ENCODE assay signal across 15 cellular contexts in the genomic region with DNA sequence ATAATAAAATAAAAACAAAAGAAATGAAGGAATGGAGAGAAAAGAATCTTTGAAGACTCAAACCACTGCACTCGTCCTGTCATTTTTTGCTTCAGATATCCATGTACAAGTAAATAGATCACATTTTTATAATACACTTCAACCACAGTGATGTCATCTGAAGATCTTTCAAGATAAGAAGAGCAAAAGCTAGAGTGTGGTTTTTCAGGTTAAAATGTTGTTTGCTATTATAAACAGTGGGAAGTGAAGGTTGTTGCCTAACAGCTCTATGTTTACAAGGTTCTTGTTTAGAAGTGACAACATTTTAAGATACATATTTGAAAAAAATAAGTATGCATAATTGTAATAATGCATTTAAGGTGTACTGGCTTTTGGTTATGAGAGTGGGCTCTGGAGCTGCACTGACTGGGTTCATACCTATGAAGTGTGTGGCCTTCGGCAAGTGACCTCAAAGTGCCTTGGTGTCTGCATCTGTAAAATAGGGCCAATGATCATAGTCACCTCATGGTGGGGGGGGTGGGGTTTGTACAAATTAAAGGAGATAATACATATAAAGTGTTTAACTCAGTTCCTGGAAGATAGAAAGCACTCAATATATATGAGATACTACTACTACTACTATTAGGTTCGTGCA. TPM values are rescaled to one million over a fixed set of nuclear protein-coding genes. Genes with fewer than 3 reads are reported as not detected.
DNase-seq lines count a peak whose midpoint lies in the region; ATAC-seq and TF ChIP-seq lines count a peak whose summit lies in the region.
"Had no signal": no experiment of that assay in that cellular context is flagged by ENCODE, and none has a peak within 500 bp of the region (broad histone marks: within the 10 kb centered on the region; RNA-seq: fewer than 3 reads in every experiment).

No MANE protein-coding gene starts in this region.

- H3K36me3 Mint-ChIP-seq in CD4-positive, CD25-positive, alpha-beta regulatory T cell, result no peaks in the 10 kb centered on the region
- no peaks in the 10 kb centered on the region for H3K36me3 Mint-ChIP-seq in HFFc6 (ENCODE audit: low read depth)
- H3K36me3 Mint-ChIP-seq in activated CD8-positive, alpha-beta T cell treated with anti-CD3 and anti-CD28 coated beads for 36 hours (ENCODE audit: low read depth), result peaks cover 15% of the 10 kb centered on the region
- H3K36me3 Mint-ChIP-seq: brain; stimulated activated memory B cell treated with anti-CD40 and anti-IgM and Interleukin-4, amounts not matched to agents 10 μg/mL and 1 μg/mL and 100 μg/mL, for 72 hours had no signal

- TF ChIP-seq CTCF in HFFc6 (IDR thresholded peaks at IDR 0.05) (no peak), lower lobe of right lung (IDR thresholded peaks at IDR 0.05) (no peak)
- no peak for TF ChIP-seq CTCF in activated CD8-positive, alpha-beta T cell treated with anti-CD3 and anti-CD28 coated beads for 36 hours (IDR thresholded peaks at IDR 0.05)

- peaks cover 24% of the 10 kb centered on the region for H3K4me1 ChIP-seq in CD4-positive, CD25-positive, alpha-beta regulatory T cell (ENCODE audit: control insufficient read depth, insufficient read depth, low read length, poor library complexity, severe bottlenecking)
- no peaks in the 10 kb centered on the region for H3K4me1 ChIP-seq in lower lobe of right lung

- no peaks in the 10 kb centered on the region for H3K9me3 ChIP-seq in CD4-positive, CD25-positive, alpha-beta regulatory T cell (ENCODE audit: control insufficient read depth in 2 of 2, low read length in 2 of 2)
- H3K9me3 ChIP-seq in lower lobe of right lung, result no peaks in the 10 kb centered on the region

- no peaks in the 10 kb centered on the region for H3K27me3 ChIP-seq in CD4-positive, CD25-positive, alpha-beta regulatory T cell (ENCODE audit: control insufficient read depth, insufficient read depth, low read length)
- H3K27me3 ChIP-seq in lower lobe of right lung (ENCODE audit: low read depth), result no peaks in the 10 kb centered on the region

- CTCF ChIA-PET in activated CD8-positive, alpha-beta T cell treated with anti-CD3 and anti-CD28 coated beads for 36 hours (lab: Charles Lee), result interaction anchor here (0.8 to 3.6 kb wide), 6 partner anchors 10 to 113 kb away, joined by 3 to 14 read pairs (median 4); no protein-coding TSS in a partner anchor

- H3K36me3 ChIP-seq in CD4-positive, CD25-positive, alpha-beta regulatory T cell (ENCODE audit: control insufficient read depth, insufficient read depth, low read length), result no peaks in the 10 kb centered on the region
- H3K36me3 ChIP-seq in lower lobe of right lung, result no peaks in the 10 kb centered on the region

- H3K27me3 Mint-ChIP-seq in CD4-positive, CD25-positive, alpha-beta regulatory T cell, result no peaks in the 10 kb centered on the region
- H3K27me3 Mint-ChIP-seq in HFFc6 (ENCODE audit: insufficient read depth), result no peaks in the 10 kb centered on the region
- no peaks in the 10 kb centered on the region for H3K27me3 Mint-ChIP-seq in activated CD8-positive, alpha-beta T cell treated with anti-CD3 and anti-CD28 coated beads for 36 hours
- H3K27me3 Mint-ChIP-seq: brain; stimulated activated memory B cell treated with anti-CD40 and anti-IgM and Interleukin-4, amounts not matched to agents 10 μg/mL and 1 μg/mL and 100 μg/mL, for 72 hours had no signal

- ATAC-seq in CD4-positive, CD25-positive, alpha-beta regulatory T cell (ENCODE audit: low read depth in 2 of 2), result peak; percentile 60 to 66
- peak; percentile 65 for ATAC-seq in activated CD8-positive, alpha-beta T cell treated with anti-CD3 and anti-CD28 coated beads for 36 hours
- ATAC-seq in lower lobe of right lung, result peak; percentile 15 to 41
- ATAC-seq in GM19351 (IDR thresholded peaks at IDR 0.05; ENCODE audit: unreplicated experiment), result no peak
- ATAC-seq in GM18907 (IDR thresholded peaks at IDR 0.05; ENCODE audit: unreplicated experiment), result no peak
- ATAC-seq: left ventricle myocardium superior; stimulated activated memory B cell treated with anti-CD40 and anti-IgM and Interleukin-4, amounts not matched to agents 10 μg/mL and 1 μg/mL and 100 μg/mL, for 72 hours had no signal

- in situ Hi-C loops in ACHN (cut with HindIII; ENCODE audit: low pct_ligation_motif_present, low pct_unique_long_range_greater_than_20kb, low sequenced_read_pairs), result no loop called here

- H3K4me3 ChIP-seq in CD4-positive, CD25-positive, alpha-beta regulatory T cell (ENCODE audit: low read depth, low read length), result peak overlapping the region; percentile 38
- H3K4me3 ChIP-seq in lower lobe of right lung, result no peak overlapping the region

- H3K27ac Mint-ChIP-seq in CD4-positive, CD25-positive, alpha-beta regulatory T cell, result peak overlapping the region in 2 of 3 donors; percentile 76 to 81
- no peak overlapping the region for H3K27ac Mint-ChIP-seq in HFFc6
- peak overlapping the region; percentile 88 for H3K27ac Mint-ChIP-seq in activated CD8-positive, alpha-beta T cell treated with anti-CD3 and anti-CD28 coated beads for 36 hours
- H3K27ac Mint-ChIP-seq: brain; CD14-positive monocyte; stimulated activated memory B cell treated with anti-CD40 and anti-IgM and Interleukin-4, amounts not matched to agents 10 μg/mL and 1 μg/mL and 100 μg/mL, for 72 hours had no signal

- no peak overlapping the region for H3K27ac ChIP-seq in CD4-positive, CD25-positive, alpha-beta regulatory T cell (ENCODE audit: insufficient read depth, low read length, poor library complexity, severe bottlenecking)
- H3K27ac ChIP-seq in lower lobe of right lung, result no peak overlapping the region

- POLR2A ChIA-PET in activated CD8-positive, alpha-beta T cell treated with anti-CD3 and anti-CD28 coated beads for 36 hours (lab: Charles Lee), result interaction anchor here (0.6 to 5.9 kb wide), 13 partner anchors 11 to 154 kb away, joined by 3 to 40 read pairs (median 4); partner anchors contain the start of gene IL7R

- peak overlapping the region; percentile 12 to 62 (median 47) for H3K4me3 Mint-ChIP-seq in CD4-positive, CD25-positive, alpha-beta regulatory T cell
- no peak overlapping the region for H3K4me3 Mint-ChIP-seq in HFFc6
- H3K4me3 Mint-ChIP-seq in activated CD8-positive, alpha-beta T cell treated with anti-CD3 and anti-CD28 coated beads for 36 hours, result peak overlapping the region; percentile 13
- H3K4me3 Mint-ChIP-seq: brain; CD14-positive monocyte; stimulated activated memory B cell treated with anti-CD40 and anti-IgM and Interleukin-4, amounts not matched to agents 10 μg/mL and 1 μg/mL and 100 μg/mL, for 72 hours had no signal

- no peaks in the 10 kb centered on the region for H3K9me3 Mint-ChIP-seq in CD4-positive, CD25-positive, alpha-beta regulatory T cell
- H3K9me3 Mint-ChIP-seq in HFFc6, result no peaks in the 10 kb centered on the region
- H3K9me3 Mint-ChIP-seq in activated CD8-positive, alpha-beta T cell treated with anti-CD3 and anti-CD28 coated beads for 36 hours, result peaks cover 3% of the 10 kb centered on the region
- H3K9me3 Mint-ChIP-seq: brain; stimulated activated memory B cell treated with anti-CD40 and anti-IgM and Interleukin-4, amounts not matched to agents 10 μg/mL and 1 μg/mL and 100 μg/mL, for 72 hours had no signal

- intact Hi-C loops in activated CD8-positive, alpha-beta T cell treated with anti-CD3 and anti-CD28 coated beads for 36 hours (cut with micrococcal nuclease), result loop anchor here (2.0 kb wide), 3 partner anchors 16 to 46 kb away; partner anchors contain the start of gene IL7R
- intact Hi-C loops in lower lobe of right lung (cut with DNase I), result no loop called here

- DNase-seq in CD4-positive, CD25-positive, alpha-beta regulatory T cell, result peak in 2 of 3 donors; percentile 59 to 74
- DNase-seq in HFFc6 (peak; percentile 53), lower lobe of right lung (no peak), ACHN (no peak), NCI-H146 (lab: John Stamatoyannopoulos, UW) (no peak)
- peak; percentile 79 for DNase-seq in activated CD8-positive, alpha-beta T cell treated with anti-CD3 and anti-CD28 coated beads for 36 hours
- DNase-seq: left ventricle myocardium superior, NCI-H1436, NCI-H510A treated with DMSO at 0.1 percent for 48 hours, SIG-M5 had no signal

- H3K4me1 Mint-ChIP-seq in CD4-positive, CD25-positive, alpha-beta regulatory T cell, result peaks cover 5 to 32% (median 14%) of the 10 kb centered on the region in 4 donors
- H3K4me1 Mint-ChIP-seq in HFFc6 (ENCODE audit: low read depth), result peaks cover 13% of the 10 kb centered on the region
- peaks cover 64% of the 10 kb centered on the region for H3K4me1 Mint-ChIP-seq in activated CD8-positive, alpha-beta T cell treated with anti-CD3 and anti-CD28 coated beads for 36 hours (ENCODE audit: low read depth)
- H3K4me1 Mint-ChIP-seq: brain; stimulated activated memory B cell treated with anti-CD40 and anti-IgM and Interleukin-4, amounts not matched to agents 10 μg/mL and 1 μg/mL and 100 μg/mL, for 72 hours had no signal

RNA-seq across cellular contexts. Expression of gene IL7R, which starts 45.5 kb away (rescaled TPM):
- 394 TPM for total RNA-seq in CD4-positive, CD25-positive, alpha-beta regulatory T cell
- 100 to 1,000 TPM; 110 to 311 (median 212) TPM for polyA plus RNA-seq in CD4-positive, CD25-positive, alpha-beta regulatory T cell
- 10 to 100 TPM; 37.2 to 63.2 (median 45.2) TPM for total RNA-seq in HFFc6 (2021; fragmentation: NEBNext Ultra II Directional; extraction: Animal tissue kit (Norgen Biotek cat#: 25700))
- 100 to 1,000 TPM; 136 to 142 TPM for total RNA-seq in activated CD8-positive, alpha-beta T cell treated with anti-CD3 and anti-CD28 coated beads for 36 hours
- 168 TPM for total RNA-seq in lower lobe of right lung

Comparison
In these comparisons a context has a peak if more than half of its experiments do, and no peak if none do; other contexts are left out.
1. ATAC-seq: peak in CD4-positive, CD25-positive, alpha-beta regulatory T cell (2 of 2), activated CD8-positive, alpha-beta T cell treated with anti-CD3 and anti-CD28 coated beads for 36 hours (single experiment) and lower lobe of right lung (2 of 2); none in GM19351 (single experiment) and GM18907 (single experiment).
2. DNase-seq: peak in CD4-positive, CD25-positive, alpha-beta regulatory T cell (2 of 3), HFFc6 (single experiment) and activated CD8-positive, alpha-beta T cell treated with anti-CD3 and anti-CD28 coated beads for 36 hours (single experiment); none in lower lobe of right lung (single experiment), ACHN (single experiment) and NCI-H146 (single experiment).